Comparison of ENCODE assay signal across 1 cellular context in genomic region chr5:112860929-112861637, GRCh38.
TF ChIP-seq lines count a peak whose summit lies in the region.

TSS of gene SRP19 (plus strand) at chr5:112861287. CDS start at chr5:112861377, 90 bp downstream.

TF ChIP-seq in K562, 482 proteins besides CTCF, POLR2A, EP300 and RAD21 (continued from another document and continues in another):
- TF ChIP-seq PHF8 (IDR thresholded peaks at IDR 0.05; ENCODE audit: borderline replicate concordance, low read length): peak; percentile 91
- peak; percentile 80 for TF ChIP-seq TAF7 (tag; IDR thresholded peaks at IDR 0.05)
- TF ChIP-seq, protein P1, sequence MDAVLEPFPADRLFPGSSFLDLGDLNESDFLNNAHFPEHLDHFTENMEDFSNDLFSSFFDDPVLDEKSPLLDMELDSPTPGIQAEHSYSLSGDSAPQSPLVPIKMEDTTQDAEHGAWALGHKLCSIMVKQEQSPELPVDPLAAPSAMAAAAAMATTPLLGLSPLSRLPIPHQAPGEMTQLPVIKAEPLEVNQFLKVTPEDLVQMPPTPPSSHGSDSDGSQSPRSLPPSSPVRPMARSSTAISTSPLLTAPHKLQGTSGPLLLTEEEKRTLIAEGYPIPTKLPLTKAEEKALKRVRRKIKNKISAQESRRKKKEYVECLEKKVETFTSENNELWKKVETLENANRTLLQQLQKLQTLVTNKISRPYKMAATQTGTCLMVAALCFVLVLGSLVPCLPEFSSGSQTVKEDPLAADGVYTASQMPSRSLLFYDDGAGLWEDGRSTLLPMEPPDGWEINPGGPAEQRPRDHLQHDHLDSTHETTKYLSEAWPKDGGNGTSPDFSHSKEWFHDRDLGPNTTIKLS (IDR thresholded peaks at IDR 0.05; ENCODE audit: borderline replicate concordance, low read depth): peak; percentile 100
- peak; percentile 10; the same call in 1 of the 2 replicates for TF ChIP-seq CEBPB (tag; IDR thresholded peaks at IDR 0.05)
- TF ChIP-seq NBN (IDR thresholded peaks at IDR 0.05; ENCODE audit: low read depth): 0 out of 2 replicates have a peak, but pooled peaks have one; percentile 44
- TF ChIP-seq NR1H2 (CRISPR knock-in tag; IDR thresholded peaks at IDR 0.05): peak; percentile 97; the same call in 1 of the 2 replicates
- no peak for TF ChIP-seq U2AF2 (optimal IDR thresholded peaks at IDR 0.05; ENCODE audit: low read depth, low read length)
- TF ChIP-seq GABPB2 (CRISPR knock-in tag; conservative IDR thresholded peaks at IDR 0.05): no peak
- peak; percentile 72; the same call in 1 of the 2 replicates for TF ChIP-seq ZNF175 (CRISPR knock-in tag; IDR thresholded peaks at IDR 0.05; ENCODE audit: low read depth)
- no peak for TF ChIP-seq HDGF (IDR thresholded peaks at IDR 0.05)
- TF ChIP-seq NR4A1 (CRISPR knock-in tag; IDR thresholded peaks at IDR 0.05): no peak
- TF ChIP-seq NR4A1 (tag; IDR thresholded peaks at IDR 0.05): peak; percentile 39; the same call in 1 of the 2 replicates
- peak; percentile 44 for TF ChIP-seq SOX6 (IDR thresholded peaks at IDR 0.05)
- no peak for TF ChIP-seq MIER1 (IDR thresholded peaks at IDR 0.05; ENCODE audit: low read depth)
- peak; percentile 82 for TF ChIP-seq NR3C1 (CRISPR knock-in tag; IDR thresholded peaks at IDR 0.05)
- TF ChIP-seq KAT7 (CRISPR knock-in tag; IDR thresholded peaks at IDR 0.05; ENCODE audit: borderline replicate concordance): peak; percentile 90; the same call in 1 of the 2 replicates
- no peak for TF ChIP-seq ZNF347 (CRISPR knock-in tag; IDR thresholded peaks at IDR 0.05; ENCODE audit: low read depth)
- TF ChIP-seq ZNF324 (CRISPR knock-in tag; IDR thresholded peaks at IDR 0.05): 0 out of 2 replicates have a peak, but pooled peaks have one; percentile 25
- peak; percentile 75 to 82 for TF ChIP-seq NRF1 (conservative IDR thresholded peaks at IDR 0.05 in 1 of 2, IDR thresholded peaks at IDR 0.05 in 1 of 2)
- no peak for TF ChIP-seq PHB (CRISPR knock-in tag; IDR thresholded peaks at IDR 0.05)
- TF ChIP-seq NFXL1 (CRISPR knock-in tag; IDR thresholded peaks at IDR 0.05): no peak
- TF ChIP-seq, protein P2, sequence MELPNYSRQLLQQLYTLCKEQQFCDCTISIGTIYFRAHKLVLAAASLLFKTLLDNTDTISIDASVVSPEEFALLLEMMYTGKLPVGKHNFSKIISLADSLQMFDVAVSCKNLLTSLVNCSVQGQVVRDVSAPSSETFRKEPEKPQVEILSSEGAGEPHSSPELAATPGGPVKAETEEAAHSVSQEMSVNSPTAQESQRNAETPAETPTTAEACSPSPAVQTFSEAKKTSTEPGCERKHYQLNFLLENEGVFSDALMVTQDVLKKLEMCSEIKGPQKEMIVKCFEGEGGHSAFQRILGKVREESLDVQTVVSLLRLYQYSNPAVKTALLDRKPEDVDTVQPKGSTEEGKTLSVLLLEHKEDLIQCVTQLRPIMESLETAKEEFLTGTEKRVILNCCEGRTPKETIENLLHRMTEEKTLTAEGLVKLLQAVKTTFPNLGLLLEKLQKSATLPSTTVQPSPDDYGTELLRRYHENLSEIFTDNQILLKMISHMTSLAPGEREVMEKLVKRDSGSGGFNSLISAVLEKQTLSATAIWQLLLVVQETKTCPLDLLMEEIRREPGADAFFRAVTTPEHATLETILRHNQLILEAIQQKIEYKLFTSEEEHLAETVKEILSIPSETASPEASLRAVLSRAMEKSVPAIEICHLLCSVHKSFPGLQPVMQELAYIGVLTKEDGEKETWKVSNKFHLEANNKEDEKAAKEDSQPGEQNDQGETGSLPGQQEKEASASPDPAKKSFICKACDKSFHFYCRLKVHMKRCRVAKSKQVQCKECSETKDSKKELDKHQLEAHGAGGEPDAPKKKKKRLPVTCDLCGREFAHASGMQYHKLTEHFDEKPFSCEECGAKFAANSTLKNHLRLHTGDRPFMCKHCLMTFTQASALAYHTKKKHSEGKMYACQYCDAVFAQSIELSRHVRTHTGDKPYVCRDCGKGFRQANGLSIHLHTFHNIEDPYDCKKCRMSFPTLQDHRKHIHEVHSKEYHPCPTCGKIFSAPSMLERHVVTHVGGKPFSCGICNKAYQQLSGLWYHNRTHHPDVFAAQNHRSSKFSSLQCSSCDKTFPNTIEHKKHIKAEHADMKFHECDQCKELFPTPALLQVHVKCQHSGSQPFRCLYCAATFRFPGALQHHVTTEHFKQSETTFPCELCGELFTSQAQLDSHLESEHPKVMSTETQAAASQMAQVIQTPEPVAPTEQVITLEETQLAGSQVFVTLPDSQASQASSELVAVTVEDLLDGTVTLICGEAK (IDR thresholded peaks at IDR 0.05): peak; percentile 99
- TF ChIP-seq, protein P2 (CRISPR knock-in tag; IDR thresholded peaks at IDR 0.05): peak; percentile 78; the same call in 1 of the 2 replicates
- TF ChIP-seq SIRT6 (IDR thresholded peaks at IDR 0.05; ENCODE audit: low read depth, low read length): no peak
- 0 out of 2 replicates have a peak, but pooled peaks have one; percentile 28 for TF ChIP-seq ESRRA (IDR thresholded peaks at IDR 0.05; ENCODE audit: borderline replicate concordance, low read depth)
- peak; percentile 84 for TF ChIP-seq PBX2 (CRISPR knock-in tag; IDR thresholded peaks at IDR 0.05; ENCODE audit: low read depth)
- peak; percentile 98 for TF ChIP-seq PBX2 (tag; conservative IDR thresholded peaks at IDR 0.05; ENCODE audit: low read depth)
- TF ChIP-seq HEY1 (CRISPR knock-in tag; IDR thresholded peaks at IDR 0.05; ENCODE audit: borderline replicate concordance): no peak
- TF ChIP-seq, protein P3, sequence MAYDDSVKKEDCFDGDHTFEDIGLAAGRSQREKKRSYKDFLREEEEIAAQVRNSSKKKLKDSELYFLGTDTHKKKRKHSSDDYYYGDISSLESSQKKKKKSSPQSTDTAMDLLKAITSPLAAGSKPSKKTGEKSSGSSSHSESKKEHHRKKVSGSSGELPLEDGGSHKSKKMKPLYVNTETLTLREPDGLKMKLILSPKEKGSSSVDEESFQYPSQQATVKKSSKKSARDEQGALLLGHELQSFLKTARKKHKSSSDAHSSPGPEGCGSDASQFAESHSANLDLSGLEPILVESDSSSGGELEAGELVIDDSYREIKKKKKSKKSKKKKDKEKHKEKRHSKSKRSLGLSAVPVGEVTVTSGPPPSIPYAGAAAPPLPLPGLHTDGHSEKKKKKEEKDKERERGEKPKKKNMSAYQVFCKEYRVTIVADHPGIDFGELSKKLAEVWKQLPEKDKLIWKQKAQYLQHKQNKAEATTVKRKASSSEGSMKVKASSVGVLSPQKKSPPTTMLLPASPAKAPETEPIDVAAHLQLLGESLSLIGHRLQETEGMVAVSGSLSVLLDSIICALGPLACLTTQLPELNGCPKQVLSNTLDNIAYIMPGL (CRISPR knock-in tag; IDR thresholded peaks at IDR 0.05): peak; percentile 94; the same call in 1 of the 2 replicates
- TF ChIP-seq ZNF263 (CRISPR knock-in tag; IDR thresholded peaks at IDR 0.05; ENCODE audit: borderline replicate concordance): peak; percentile 75; the same call in 1 of the 2 replicates
- peak; percentile 78 for TF ChIP-seq ASH1L (IDR thresholded peaks at IDR 0.05; ENCODE audit: borderline replicate concordance, low read depth, partially characterized antibody)
- TF ChIP-seq CHD2 (IDR thresholded peaks at IDR 0.05; ENCODE audit: low read depth, low read length): peak; percentile 98
- no peak for TF ChIP-seq EWSR1 (IDR thresholded peaks at IDR 0.05; ENCODE audit: borderline replicate concordance, low read depth, partially characterized antibody)
- peak; percentile 46; the same call in 1 of the 2 replicates for TF ChIP-seq HDAC2 (IDR thresholded peaks at IDR 0.05)
- no peak for TF ChIP-seq ETS2 (tag; IDR thresholded peaks at IDR 0.05; ENCODE audit: borderline replicate concordance, poor library complexity, severe bottlenecking)
- TF ChIP-seq NR2C2 (CRISPR knock-in tag; IDR thresholded peaks at IDR 0.05): no peak
- peak; percentile 46 for TF ChIP-seq NR2C2 (tag; IDR thresholded peaks at IDR 0.05)
- peak; percentile 70; the same call in 1 of the 2 replicates for TF ChIP-seq SMAD4 (CRISPR knock-in tag; conservative IDR thresholded peaks at IDR 0.05)
- TF ChIP-seq RAD51 (IDR thresholded peaks at IDR 0.05; ENCODE audit: borderline replicate concordance, low read depth): peak; percentile 45
- no peak for TF ChIP-seq IRF9 (tag; IDR thresholded peaks at IDR 0.05)
- peak; percentile 66; the same call in 1 of the 2 replicates for TF ChIP-seq RB1 (IDR thresholded peaks at IDR 0.05; ENCODE audit: low read depth)
- TF ChIP-seq FOXP1 (CRISPR knock-in tag; IDR thresholded peaks at IDR 0.05): peak; percentile 99
- TF ChIP-seq RBM25 (IDR thresholded peaks at IDR 0.05; ENCODE audit: low read depth, low read length, severe bottlenecking): no peak
- no peak for TF ChIP-seq BRF1 (IDR thresholded peaks at IDR 0.05; ENCODE audit: borderline replicate concordance, extremely low read depth, insufficient read length)
- TF ChIP-seq MITF (IDR thresholded peaks at IDR 0.05): no peak
- peak; percentile 89 for TF ChIP-seq ARHGAP35 (IDR thresholded peaks at IDR 0.05; ENCODE audit: partially characterized antibody)
- TF ChIP-seq ZNF76 (CRISPR knock-in tag; IDR thresholded peaks at IDR 0.05; ENCODE audit: borderline replicate concordance): no peak
- no peak for TF ChIP-seq RBM17 (IDR thresholded peaks at IDR 0.05; ENCODE audit: borderline replicate concordance, low read depth, low read length)
- no peak for TF ChIP-seq FUS (optimal IDR thresholded peaks at IDR 0.05; ENCODE audit: low read depth, low read length)
- TF ChIP-seq CBFA2T2 (conservative IDR thresholded peaks at IDR 0.05): no peak
- peak; percentile 10 for TF ChIP-seq FOS (IDR thresholded peaks at IDR 0.05; ENCODE audit: extremely low read depth, insufficient read length)
- no peak for TF ChIP-seq NFIX (CRISPR knock-in tag; IDR thresholded peaks at IDR 0.05; ENCODE audit: low read depth)
- no peak for TF ChIP-seq MTF1 (CRISPR knock-in tag; IDR thresholded peaks at IDR 0.05; ENCODE audit: borderline replicate concordance)
- TF ChIP-seq MTA1 (IDR thresholded peaks at IDR 0.05; ENCODE audit: borderline replicate concordance): no peak
- no peak for TF ChIP-seq ZNF668 (CRISPR knock-in tag; IDR thresholded peaks at IDR 0.05)
- TF ChIP-seq ELF1 (tag; IDR thresholded peaks at IDR 0.05): peak; percentile 81
- no peak for TF ChIP-seq KLF13 (tag; IDR thresholded peaks at IDR 0.05; ENCODE audit: borderline replicate concordance, low read depth)
